Comparison of ENCODE assay signal across 1 cellular context in the genomic region with DNA sequence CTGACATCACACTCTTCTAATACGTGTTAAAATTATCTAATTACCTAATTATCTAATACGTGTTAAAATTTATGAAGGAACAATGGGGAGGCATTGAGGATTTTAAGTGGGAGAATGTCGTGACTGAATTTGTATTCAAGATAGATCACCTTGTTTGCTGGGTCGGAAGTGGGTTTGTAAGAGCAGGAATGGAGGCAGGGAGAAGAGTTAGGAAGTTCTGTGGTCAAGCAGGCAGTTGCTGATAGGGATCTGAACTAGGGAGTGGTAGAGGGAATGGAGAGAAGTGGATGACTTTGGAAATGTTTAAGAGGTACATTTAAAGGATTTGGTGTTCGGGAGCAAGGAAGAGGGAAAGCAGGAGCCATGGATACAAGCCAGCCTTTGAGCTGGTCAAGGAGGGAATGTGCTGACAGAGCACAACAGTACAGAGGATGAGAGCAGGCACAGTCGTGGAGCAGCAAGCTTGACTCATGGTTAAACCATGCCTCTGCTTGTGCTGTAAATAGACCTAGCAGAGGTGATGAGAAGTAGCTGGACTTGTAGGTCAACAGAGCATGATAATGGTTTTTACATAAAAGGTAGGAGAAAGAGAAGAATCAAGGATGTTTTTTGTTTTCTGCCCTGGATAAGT.
TF ChIP-seq lines count a peak whose summit lies in the region.

No MANE protein-coding gene starts in this region.

TF ChIP-seq in endothelial cell of umbilical vein, 7 proteins besides CTCF, POLR2A, EP300 and RAD21:
- TF ChIP-seq FOS (IDR thresholded peaks at IDR 0.05; ENCODE audit: borderline replicate concordance, insufficient read depth, low read length) (no peak), EZH2 (IDR thresholded peaks at IDR 0.05; ENCODE audit: borderline replicate concordance, low read depth, low read length, severe bottlenecking) (no peak), MYC (IDR thresholded peaks at IDR 0.05; ENCODE audit: low read depth, low read length) (no peak), JUN (IDR thresholded peaks at IDR 0.05; ENCODE audit: borderline replicate concordance, insufficient read depth, insufficient read length, low read depth) (no peak), POLR2AphosphoS5 (IDR thresholded peaks at IDR 0.05; ENCODE audit: insufficient read depth, low read depth, low read length) (no peak), GATA2 (IDR thresholded peaks at IDR 0.05; ENCODE audit: insufficient read depth, insufficient read length, low read depth, low read length) (no peak)
- TF ChIP-seq, protein P1, sequence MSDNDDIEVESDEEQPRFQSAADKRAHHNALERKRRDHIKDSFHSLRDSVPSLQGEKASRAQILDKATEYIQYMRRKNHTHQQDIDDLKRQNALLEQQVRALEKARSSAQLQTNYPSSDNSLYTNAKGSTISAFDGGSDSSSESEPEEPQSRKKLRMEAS (IDR thresholded peaks at IDR 0.05; ENCODE audit: insufficient read depth, insufficient read length), result no peak
